8 cellular contexts compared by ENCODE assay signal in genomic region chr15:64461577-64462162, GRCh38. TPM values are rescaled to one million over a fixed set of nuclear protein-coding genes. Genes with fewer than 3 reads are reported as not detected.
A peak's percentile ranks its signal among the peaks of the same experiment; 100 is the strongest.
DNase-seq lines count a peak whose midpoint lies in the region; ATAC-seq and TF ChIP-seq lines count a peak whose summit lies in the region.

No MANE protein-coding gene starts in this region.

- H3K4me3 Mint-ChIP-seq in activated naive CD4-positive, alpha-beta T cell treated with anti-CD3 and anti-CD28 coated beads for 36 hours = peak overlapping the region; percentile 77

- peak overlapping the region; percentile 88 to 93 for H3K27ac ChIP-seq in ovary

- H3K27ac Mint-ChIP-seq in activated naive CD4-positive, alpha-beta T cell treated with anti-CD3 and anti-CD28 coated beads for 36 hours = peak overlapping the region; percentile 82

- 0 to 6% (median 1%) methylated on average over 7 of the region's 7 CpGs for WGBS in ovary, 3 donors

- intact Hi-C loops in activated naive CD4-positive, alpha-beta T cell treated with anti-CD3 and anti-CD28 coated beads for 36 hours (cut with micrococcal nuclease) = loop anchor here (1.0 to 5.0 kb wide), 8 partner anchors 17 to 299 kb away; partner anchors contain the start of genes PPIB and TRIP4
- intact Hi-C loops in Right ventricle myocardium superior (cut with DNase I) (no loop called here), ovary (cut with DNase I) (no loop called here)

- H3K27me3 Mint-ChIP-seq in activated naive CD4-positive, alpha-beta T cell treated with anti-CD3 and anti-CD28 coated beads for 36 hours (ENCODE audit: low read depth) = no peaks in the 10 kb centered on the region

- no peak for TF ChIP-seq POLR2A in ovary (IDR thresholded peaks at IDR 0.05)

- H3K27me3 ChIP-seq in ovary = no peaks in the 10 kb centered on the region

- ATAC-seq in Right ventricle myocardium superior (ENCODE audit: poor library complexity) = peak; percentile 1
- ATAC-seq in HG03280 (IDR thresholded peaks at IDR 0.05; ENCODE audit: unreplicated experiment) = no peak

- no peaks in the 10 kb centered on the region for H3K9me3 ChIP-seq in ovary

- H3K4me1 ChIP-seq in ovary (ENCODE audit: insufficient read depth) = peaks cover 16% of the 10 kb centered on the region

- TF ChIP-seq EP300 in ovary (IDR thresholded peaks at IDR 0.05) = no peak

- DNase-seq in GM12864 (ENCODE audit: low read depth) (peak; percentile 40), NCI-H146 (lab: John Stamatoyannopoulos, UW) (peak; percentile 55), Right ventricle myocardium superior (no peak), ovary (peak in 1 of 5 donors; percentile 28), A172 (ENCODE audit: low spot score) (no peak)
- DNase-seq in activated naive CD4-positive, alpha-beta T cell treated with anti-CD3 and anti-CD28 coated beads for 36 hours = peak; percentile 68
- no peak for DNase-seq in effector CD8-positive, alpha-beta T cell (lab: John Stamatoyannopoulos, UW)

- H3K36me3 ChIP-seq in ovary = no peaks in the 10 kb centered on the region

- TF ChIP-seq CTCF in GM12864 (IDR thresholded peaks at IDR 0.05; ENCODE audit: low read depth, low read length, missing control alignments) = no peak
- no peak for TF ChIP-seq CTCF in ovary (IDR thresholded peaks at IDR 0.05)

- H3K4me1 Mint-ChIP-seq in activated naive CD4-positive, alpha-beta T cell treated with anti-CD3 and anti-CD28 coated beads for 36 hours (ENCODE audit: low read depth) = peaks cover 78% of the 10 kb centered on the region

- H3K9me3 Mint-ChIP-seq in activated naive CD4-positive, alpha-beta T cell treated with anti-CD3 and anti-CD28 coated beads for 36 hours = no peaks in the 10 kb centered on the region

- H3K36me3 Mint-ChIP-seq in activated naive CD4-positive, alpha-beta T cell treated with anti-CD3 and anti-CD28 coated beads for 36 hours (ENCODE audit: low read depth) = peaks cover 3% of the 10 kb centered on the region

- CTCF ChIA-PET in activated naive CD4-positive, alpha-beta T cell treated with anti-CD3 and anti-CD28 coated beads for 36 hours (lab: Charles Lee) = interaction anchor here (0.6 to 1.0 kb wide), 2 partner anchors 26 to 41 kb away, joined by 3 to 4 read pairs; no protein-coding TSS in a partner anchor

- H3K4me3 ChIP-seq in GM12864 (ENCODE audit: low read depth, low read length) (peak overlapping the region; percentile 89), ovary (peak overlapping the region; percentile 71)

RNA-seq across cellular contexts. Expression of gene ZNF609, which starts 1.3 kb away (rescaled TPM):
- 10 to 100 TPM; 39.5 to 40.4 TPM for total RNA-seq in activated naive CD4-positive, alpha-beta T cell treated with anti-CD3 and anti-CD28 coated beads for 36 hours
- 15.5 TPM for total RNA-seq in Right ventricle myocardium superior
- total RNA-seq in ovary = 10 to 100 TPM; 27.0 to 63.6 (median 46.4) TPM
- polyA plus RNA-seq in ovary = 10 to 100 TPM; 18.4 to 30.6 TPM
- 10.8 and 11.1 TPM in 2 replicates for total RNA-seq in A172 (2014; rRNA removed; shearing (Covaris generic))

Comparison
In these comparisons a context has a peak if more than half of its experiments do, and no peak if none do; other contexts are left out.
1. DNase-seq: peak in GM12864 (single experiment), NCI-H146 (single experiment) and activated naive CD4-positive, alpha-beta T cell treated with anti-CD3 and anti-CD28 coated beads for 36 hours (single experiment); none in Right ventricle myocardium superior (single experiment), effector CD8-positive, alpha-beta T cell (single experiment) and A172 (single experiment).